ENCODE assay signal across 8 cellular contexts in the genomic region with DNA sequence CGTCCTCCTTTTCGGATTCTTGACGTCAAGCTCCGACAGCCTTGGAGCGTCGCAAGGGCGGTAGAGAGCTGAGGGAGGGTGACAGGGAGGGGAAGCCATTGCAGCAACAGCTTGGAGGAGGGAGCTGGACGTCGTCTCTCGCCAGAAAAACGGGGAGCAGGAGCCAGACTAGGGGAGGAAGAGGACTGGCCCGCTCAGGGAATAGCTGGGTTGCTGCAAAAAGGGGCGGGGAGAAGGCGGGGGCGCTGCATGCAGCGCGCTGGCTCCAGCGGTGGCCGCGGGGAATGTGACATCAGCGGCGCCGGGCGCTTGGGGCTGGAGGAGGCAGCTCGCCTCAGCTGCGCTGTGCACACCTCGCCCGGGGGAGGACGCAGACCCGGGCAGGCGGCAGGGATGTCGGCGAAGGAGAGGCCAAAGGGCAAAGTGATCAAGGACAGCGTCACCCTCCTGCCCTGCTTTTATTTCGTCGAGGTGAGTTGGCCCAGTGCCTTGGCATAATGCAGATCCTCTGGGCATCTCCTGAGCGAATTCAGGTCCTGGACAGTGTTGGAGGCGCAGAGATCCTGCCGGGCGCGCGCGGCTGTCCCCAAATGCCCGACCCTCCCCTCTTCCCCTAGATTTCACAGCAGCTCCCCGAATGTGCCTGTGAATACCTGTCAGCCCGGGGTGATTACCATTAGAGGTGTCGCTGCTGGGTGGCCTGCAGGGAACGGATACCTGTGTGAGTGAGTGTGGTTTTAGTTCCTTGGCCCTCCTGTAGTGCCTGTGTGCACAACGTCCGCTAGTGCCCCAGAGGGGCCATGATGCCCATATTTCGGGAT. TPM values are rescaled to one million over a fixed set of nuclear protein-coding genes. Genes with fewer than 3 reads are reported as not detected.
DNase-seq lines count a peak whose midpoint lies in the region; ATAC-seq and TF ChIP-seq lines count a peak whose summit lies in the region.

A gene with protein sequence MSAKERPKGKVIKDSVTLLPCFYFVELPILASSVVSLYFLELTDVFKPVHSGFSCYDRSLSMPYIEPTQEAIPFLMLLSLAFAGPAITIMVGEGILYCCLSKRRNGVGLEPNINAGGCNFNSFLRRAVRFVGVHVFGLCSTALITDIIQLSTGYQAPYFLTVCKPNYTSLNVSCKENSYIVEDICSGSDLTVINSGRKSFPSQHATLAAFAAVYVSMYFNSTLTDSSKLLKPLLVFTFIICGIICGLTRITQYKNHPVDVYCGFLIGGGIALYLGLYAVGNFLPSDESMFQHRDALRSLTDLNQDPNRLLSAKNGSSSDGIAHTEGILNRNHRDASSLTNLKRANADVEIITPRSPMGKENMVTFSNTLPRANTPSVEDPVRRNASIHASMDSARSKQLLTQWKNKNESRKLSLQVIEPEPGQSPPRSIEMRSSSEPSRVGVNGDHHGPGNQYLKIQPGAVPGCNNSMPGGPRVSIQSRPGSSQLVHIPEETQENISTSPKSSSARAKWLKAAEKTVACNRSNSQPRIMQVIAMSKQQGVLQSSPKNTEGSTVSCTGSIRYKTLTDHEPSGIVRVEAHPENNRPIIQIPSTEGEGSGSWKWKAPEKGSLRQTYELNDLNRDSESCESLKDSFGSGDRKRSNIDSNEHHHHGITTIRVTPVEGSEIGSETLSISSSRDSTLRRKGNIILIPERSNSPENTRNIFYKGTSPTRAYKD (plus strand): TSS at position 292 of the 821 bp plus-strand sequence. CDS start 102 bp downstream, at position 394.

- H3K9me3 Mint-ChIP-seq in CD8-positive, alpha-beta memory T cell = peaks cover 4 to 18% (median 7%) of the 10 kb centered on the region in 5 donors

- CTCF ChIA-PET in CD8-positive, alpha-beta memory T cell (lab: Charles Lee) = no interaction called here

- H3K9ac ChIP-seq in colonic mucosa (ENCODE audit: low read depth in 2 of 2, low read length in 2 of 2) = no peak within 1 kb of the TSS

- no peaks in the 10 kb centered on the region for H3K36me3 ChIP-seq in colonic mucosa
- H3K36me3 ChIP-seq in CD8-positive, alpha-beta memory T cell (ENCODE audit: insufficient read depth, low read length) = no peaks in the 10 kb centered on the region

- H3K27ac ChIP-seq in colonic mucosa = no peak within 1 kb of the TSS
- H3K27ac ChIP-seq in CD8-positive, alpha-beta memory T cell (ENCODE audit: low read depth, low read length) = no peak within 1 kb of the TSS

- DNase-seq in NCI-H526 treated with DMSO at 0.1 percent for 48 hours (lab: John Stamatoyannopoulos, UW) = peak; percentile 76
- DNase-seq in colonic mucosa = peak; percentile 34
- DNase-seq in kidney glomerular epithelial cell (lab: John Stamatoyannopoulos, UW) = peak; percentile 4
- DNase-seq in stimulated activated CD8-positive, alpha-beta memory T cell treated with anti-CD3 and anti-CD28 coated beads, Interleukin-2, amount 100 ng/mL, for 48 hours (ENCODE audit: low read depth in 2 of 2) = peak; percentile 4 to 6
- DNase-seq in activated CD4-positive, CD25-positive, alpha-beta regulatory T cell treated with anti-CD3 and anti-CD28 coated beads, Interleukin-2, amount 50 U/mL, for 72 hours = no peak
- no peak for DNase-seq in CD8-positive, alpha-beta memory T cell
- DNase-seq in stimulated activated naive CD4-positive, alpha-beta T cell treated with Interleukin-2 at 50 U/mL for 16 hours (lab: John Stamatoyannopoulos, UW) = no peak

- peak; percentile 71 for ATAC-seq in GM18909 (IDR thresholded peaks at IDR 0.05; ENCODE audit: poor library complexity, unreplicated experiment)

- no peak within 1 kb of the TSS for H3K27ac Mint-ChIP-seq in CD8-positive, alpha-beta memory T cell

- no peaks in the 10 kb centered on the region for H3K36me3 Mint-ChIP-seq in CD8-positive, alpha-beta memory T cell

- H3K4me1 Mint-ChIP-seq in CD8-positive, alpha-beta memory T cell = peaks cover 0 to 11% (median 4%) of the 10 kb centered on the region in 3 donors

- intact Hi-C loops in colonic mucosa (cut with DNase I) = no loop called here

- peak within 1 kb of the TSS; percentile 19 for H3K4me3 ChIP-seq in colonic mucosa
- H3K4me3 ChIP-seq in CD8-positive, alpha-beta memory T cell (ENCODE audit: low read length) = no peak within 1 kb of the TSS

- H3K4me3 Mint-ChIP-seq in CD8-positive, alpha-beta memory T cell = peak within 1 kb of the TSS in 1 of 7 donors; percentile 12

- TF ChIP-seq CTCF in colonic mucosa (IDR thresholded peaks at IDR 0.05) = no peak

- no peaks in the 10 kb centered on the region for H3K9me3 ChIP-seq in colonic mucosa
- H3K9me3 ChIP-seq in CD8-positive, alpha-beta memory T cell (ENCODE audit: low read length) = no peaks in the 10 kb centered on the region

- H3K27me3 ChIP-seq in colonic mucosa = peaks cover 8% of the 10 kb centered on the region
- peaks cover 9% of the 10 kb centered on the region for H3K27me3 ChIP-seq in CD8-positive, alpha-beta memory T cell (ENCODE audit: insufficient read depth, low read length, poor library complexity, severe bottlenecking)

- POLR2A ChIA-PET in CD8-positive, alpha-beta memory T cell (lab: Charles Lee) = no interaction called here

- peaks cover 33 to 39% of the 10 kb centered on the region in 2 donors for H3K27me3 Mint-ChIP-seq in CD8-positive, alpha-beta memory T cell

- H3K4me1 ChIP-seq in colonic mucosa = no peaks in the 10 kb centered on the region
- H3K4me1 ChIP-seq in CD8-positive, alpha-beta memory T cell (ENCODE audit: insufficient read depth, low read length) = no peaks in the 10 kb centered on the region

RNA-seq across cellular contexts. Expression of the gene that starts here (rescaled TPM):
- under 1 TPM; 0.12 to 0.48 TPM for total RNA-seq in colonic mucosa
- not detected for total RNA-seq in CD8-positive, alpha-beta memory T cell
- not detected for polyA plus RNA-seq in CD8-positive, alpha-beta memory T cell

Comparison
In these comparisons a context has a peak if more than half of its experiments do, and no peak if none do; other contexts are left out.
1. Peak in DNase-seq and H3K4me3 ChIP-seq in colonic mucosa; RNA of the gene not detected or under 1 TPM.
2. DNase-seq: peak in NCI-H526 treated with DMSO at 0.1 percent for 48 hours (single experiment), kidney glomerular epithelial cell (single experiment) and stimulated activated CD8-positive, alpha-beta memory T cell treated with anti-CD3 and anti-CD28 coated beads, Interleukin-2, amount 100 ng/mL, for 48 hours (2 of 2); none in activated CD4-positive, CD25-positive, alpha-beta regulatory T cell treated with anti-CD3 and anti-CD28 coated beads, Interleukin-2, amount 50 U/mL, for 72 hours (single experiment), CD8-positive, alpha-beta memory T cell (0 of 5) and stimulated activated naive CD4-positive, alpha-beta T cell treated with Interleukin-2 at 50 U/mL for 16 hours (single experiment).